In the genomic region with DNA sequence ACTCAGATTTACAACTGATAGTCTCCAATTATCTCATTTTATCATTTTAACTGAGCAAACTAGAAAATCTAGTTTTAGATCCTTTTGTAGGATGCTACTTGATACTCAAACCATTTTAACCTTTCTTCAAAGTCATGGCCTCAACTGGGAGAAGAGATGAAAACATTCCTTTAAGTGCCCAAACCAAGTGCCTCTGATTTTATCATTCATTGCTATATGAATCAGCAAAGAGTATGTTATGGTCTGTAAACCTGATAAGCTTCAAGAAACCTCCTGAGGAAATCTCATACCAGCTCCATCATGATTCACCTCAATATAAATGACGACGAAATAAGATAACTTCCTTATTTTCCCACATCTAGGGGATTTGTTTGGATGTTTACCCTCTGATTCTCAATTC, we compare ENCODE assay signal across 2 cellular contexts.
TF ChIP-seq lines count a peak whose summit lies in the region.

No MANE protein-coding gene starts in this region.

TF ChIP-seq in IMR-90, 13 proteins besides CTCF, POLR2A, EP300 and RAD21:
- TF ChIP-seq CHD1 (IDR thresholded peaks at IDR 0.05; ENCODE audit: low read depth, low read length) (no peak), RCOR1 (IDR thresholded peaks at IDR 0.05; ENCODE audit: insufficient replicate concordance, low read length) (no peak), CEBPB (IDR thresholded peaks at IDR 0.05; ENCODE audit: low read depth, low read length) (no peak), MXI1 (IDR thresholded peaks at IDR 0.05; ENCODE audit: borderline replicate concordance, low read depth, low read length) (no peak), NFE2L2 (IDR thresholded peaks at IDR 0.05; ENCODE audit: low read depth, low read length) (no peak), MAZ (IDR thresholded peaks at IDR 0.05; ENCODE audit: borderline replicate concordance, low read depth, low read length) (no peak), MAFK (IDR thresholded peaks at IDR 0.05; ENCODE audit: low read depth, low read length) (no peak), RFX5 (IDR thresholded peaks at IDR 0.05; ENCODE audit: low read depth, low read length) (no peak), SMC3 (IDR thresholded peaks at IDR 0.05; ENCODE audit: low read depth, low read length) (no peak), BHLHE40 (IDR thresholded peaks at IDR 0.05; ENCODE audit: low read depth, low read length) (no peak), FOS (IDR thresholded peaks at IDR 0.05; ENCODE audit: low read depth, low read length) (no peak)
- TF ChIP-seq, protein P1, sequence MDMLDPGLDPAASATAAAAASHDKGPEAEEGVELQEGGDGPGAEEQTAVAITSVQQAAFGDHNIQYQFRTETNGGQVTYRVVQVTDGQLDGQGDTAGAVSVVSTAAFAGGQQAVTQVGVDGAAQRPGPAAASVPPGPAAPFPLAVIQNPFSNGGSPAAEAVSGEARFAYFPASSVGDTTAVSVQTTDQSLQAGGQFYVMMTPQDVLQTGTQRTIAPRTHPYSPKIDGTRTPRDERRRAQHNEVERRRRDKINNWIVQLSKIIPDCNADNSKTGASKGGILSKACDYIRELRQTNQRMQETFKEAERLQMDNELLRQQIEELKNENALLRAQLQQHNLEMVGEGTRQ (IDR thresholded peaks at IDR 0.05; ENCODE audit: low read depth, low read length) = no peak
- TF ChIP-seq, protein P2, sequence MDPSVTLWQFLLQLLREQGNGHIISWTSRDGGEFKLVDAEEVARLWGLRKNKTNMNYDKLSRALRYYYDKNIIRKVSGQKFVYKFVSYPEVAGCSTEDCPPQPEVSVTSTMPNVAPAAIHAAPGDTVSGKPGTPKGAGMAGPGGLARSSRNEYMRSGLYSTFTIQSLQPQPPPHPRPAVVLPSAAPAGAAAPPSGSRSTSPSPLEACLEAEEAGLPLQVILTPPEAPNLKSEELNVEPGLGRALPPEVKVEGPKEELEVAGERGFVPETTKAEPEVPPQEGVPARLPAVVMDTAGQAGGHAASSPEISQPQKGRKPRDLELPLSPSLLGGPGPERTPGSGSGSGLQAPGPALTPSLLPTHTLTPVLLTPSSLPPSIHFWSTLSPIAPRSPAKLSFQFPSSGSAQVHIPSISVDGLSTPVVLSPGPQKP (IDR thresholded peaks at IDR 0.05; ENCODE audit: borderline replicate concordance, low read depth, low read length) = no peak

TF ChIP-seq in K562, 482 proteins besides CTCF, POLR2A, EP300 and RAD21:
- TF ChIP-seq ZNF224 (CRISPR knock-in tag; IDR thresholded peaks at IDR 0.05) (no peak), LCOR (CRISPR knock-in tag; IDR thresholded peaks at IDR 0.05) (no peak), ZNF212 (CRISPR knock-in tag; IDR thresholded peaks at IDR 0.05) (no peak), CTBP1 (IDR thresholded peaks at IDR 0.05; ENCODE audit: borderline replicate concordance) (0 out of 2 replicates have a peak, but pooled peaks have one; percentile 12), SMARCE1 (IDR thresholded peaks at IDR 0.05) (0 out of 2 replicates have a peak, but pooled peaks have one; percentile 14), TAF7 (tag; IDR thresholded peaks at IDR 0.05) (no peak), RBM34 (IDR thresholded peaks at IDR 0.05; ENCODE audit: borderline replicate concordance, insufficient read depth, low read length) (no peak), FOSL1 (tag; conservative IDR thresholded peaks at IDR 0.05) (peak; percentile 48), ZNF766 (CRISPR knock-in tag; conservative IDR thresholded peaks at IDR 0.05) (peak; percentile 97), ZNF785 (CRISPR knock-in tag; IDR thresholded peaks at IDR 0.05) (no peak), NFE2 (IDR thresholded peaks at IDR 0.05; ENCODE audit: low read depth) (0 out of 2 replicates have a peak, but pooled peaks have one; percentile 20)
- TF ChIP-seq, protein P3, sequence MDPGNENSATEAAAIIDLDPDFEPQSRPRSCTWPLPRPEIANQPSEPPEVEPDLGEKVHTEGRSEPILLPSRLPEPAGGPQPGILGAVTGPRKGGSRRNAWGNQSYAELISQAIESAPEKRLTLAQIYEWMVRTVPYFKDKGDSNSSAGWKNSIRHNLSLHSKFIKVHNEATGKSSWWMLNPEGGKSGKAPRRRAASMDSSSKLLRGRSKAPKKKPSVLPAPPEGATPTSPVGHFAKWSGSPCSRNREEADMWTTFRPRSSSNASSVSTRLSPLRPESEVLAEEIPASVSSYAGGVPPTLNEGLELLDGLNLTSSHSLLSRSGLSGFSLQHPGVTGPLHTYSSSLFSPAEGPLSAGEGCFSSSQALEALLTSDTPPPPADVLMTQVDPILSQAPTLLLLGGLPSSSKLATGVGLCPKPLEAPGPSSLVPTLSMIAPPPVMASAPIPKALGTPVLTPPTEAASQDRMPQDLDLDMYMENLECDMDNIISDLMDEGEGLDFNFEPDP (CRISPR knock-in tag; IDR thresholded peaks at IDR 0.05) = no peak
- TF ChIP-seq, protein P4, sequence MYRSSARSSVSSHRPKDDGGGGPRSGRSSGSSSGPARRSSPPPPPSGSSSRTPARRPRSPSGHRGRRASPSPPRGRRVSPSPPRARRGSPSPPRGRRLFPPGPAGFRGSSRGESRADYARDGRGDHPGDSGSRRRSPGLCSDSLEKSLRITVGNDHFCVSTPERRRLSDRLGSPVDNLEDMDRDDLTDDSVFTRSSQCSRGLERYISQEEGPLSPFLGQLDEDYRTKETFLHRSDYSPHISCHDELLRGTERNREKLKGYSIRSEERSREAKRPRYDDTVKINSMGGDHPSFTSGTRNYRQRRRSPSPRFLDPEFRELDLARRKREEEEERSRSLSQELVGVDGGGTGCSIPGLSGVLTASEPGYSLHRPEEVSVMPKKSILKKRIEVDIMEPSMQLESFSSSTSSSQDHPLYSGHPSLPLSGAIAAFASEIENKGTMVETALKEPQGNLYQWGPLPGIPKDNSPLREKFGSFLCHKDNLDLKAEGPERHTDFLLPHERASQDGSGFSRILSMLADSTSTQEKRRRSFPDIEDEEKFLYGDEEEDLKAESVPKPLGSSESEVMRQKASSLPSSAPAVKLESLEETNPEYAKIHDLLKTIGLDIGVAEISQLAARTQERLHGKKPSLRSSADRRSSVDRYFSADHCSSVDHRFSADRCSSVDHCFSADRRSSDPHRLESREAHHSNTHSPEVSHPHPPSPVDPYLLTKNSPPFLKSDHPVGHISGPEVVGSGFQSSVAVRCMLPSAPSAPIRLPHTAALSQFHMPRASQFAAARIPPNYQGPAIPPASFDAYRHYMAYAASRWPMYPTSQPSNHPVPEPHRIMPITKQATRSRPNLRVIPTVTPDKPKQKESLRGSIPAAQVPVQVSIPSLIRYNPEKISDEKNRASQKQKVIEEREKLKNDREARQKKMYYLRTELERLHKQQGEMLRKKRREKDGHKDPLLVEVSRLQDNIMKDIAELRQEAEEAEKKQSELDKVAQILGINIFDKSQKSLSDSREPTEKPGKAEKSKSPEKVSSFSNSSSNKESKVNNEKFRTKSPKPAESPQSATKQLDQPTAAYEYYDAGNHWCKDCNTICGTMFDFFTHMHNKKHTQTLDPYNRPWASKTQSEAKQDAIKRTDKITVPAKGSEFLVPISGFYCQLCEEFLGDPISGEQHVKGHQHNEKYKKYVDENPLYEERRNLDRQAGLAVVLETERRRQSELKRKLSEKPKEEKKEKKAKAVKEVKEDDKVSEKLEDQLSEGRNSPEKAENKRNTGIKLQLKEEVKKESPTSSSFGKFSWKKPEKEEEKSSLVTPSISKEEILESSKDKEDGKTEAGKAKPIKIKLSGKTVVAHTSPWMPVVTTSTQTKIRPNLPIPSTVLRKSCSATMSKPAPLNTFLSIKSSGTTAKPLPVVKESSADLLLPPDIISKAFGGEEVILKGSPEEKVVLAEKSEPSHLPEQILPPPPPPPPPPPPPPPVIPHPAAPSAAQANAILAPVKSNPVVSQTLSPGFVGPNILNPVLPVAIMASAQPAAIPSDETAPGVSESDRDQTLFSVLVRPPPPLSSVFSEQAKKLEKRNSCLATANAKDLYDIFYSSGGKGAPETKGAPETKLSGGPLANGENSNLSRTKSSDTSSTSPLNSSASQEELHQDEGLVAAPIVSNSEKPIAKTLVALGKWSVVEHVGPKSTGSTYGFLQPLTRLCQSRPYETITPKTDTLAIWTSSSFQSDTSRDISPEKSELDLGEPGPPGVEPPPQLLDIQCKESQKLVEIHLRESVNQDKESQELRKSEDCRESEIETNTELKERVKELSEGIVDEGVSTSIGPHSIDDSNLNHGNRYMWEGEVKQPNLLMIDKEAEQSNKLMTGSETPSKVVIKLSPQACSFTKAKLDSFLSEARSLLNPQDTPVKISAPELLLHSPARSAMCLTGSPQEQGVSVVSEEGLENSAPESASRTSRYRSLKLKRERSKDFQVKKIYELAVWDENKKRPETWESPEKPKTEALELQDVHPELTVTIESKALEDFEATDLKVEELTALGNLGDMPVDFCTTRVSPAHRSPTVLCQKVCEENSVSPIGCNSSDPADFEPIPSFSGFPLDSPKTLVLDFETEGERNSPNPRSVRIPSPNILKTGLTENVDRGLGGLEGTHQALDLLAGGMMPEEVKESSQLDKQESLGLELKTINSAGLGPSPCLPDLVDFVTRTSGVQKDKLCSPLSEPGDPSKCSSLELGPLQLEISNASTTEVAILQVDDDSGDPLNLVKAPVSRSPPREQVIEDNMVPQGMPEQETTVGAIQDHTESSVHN (IDR thresholded peaks at IDR 0.05; ENCODE audit: borderline replicate concordance in 1 of 2, low read depth in 1 of 2) = no peak
